In the genomic region with DNA sequence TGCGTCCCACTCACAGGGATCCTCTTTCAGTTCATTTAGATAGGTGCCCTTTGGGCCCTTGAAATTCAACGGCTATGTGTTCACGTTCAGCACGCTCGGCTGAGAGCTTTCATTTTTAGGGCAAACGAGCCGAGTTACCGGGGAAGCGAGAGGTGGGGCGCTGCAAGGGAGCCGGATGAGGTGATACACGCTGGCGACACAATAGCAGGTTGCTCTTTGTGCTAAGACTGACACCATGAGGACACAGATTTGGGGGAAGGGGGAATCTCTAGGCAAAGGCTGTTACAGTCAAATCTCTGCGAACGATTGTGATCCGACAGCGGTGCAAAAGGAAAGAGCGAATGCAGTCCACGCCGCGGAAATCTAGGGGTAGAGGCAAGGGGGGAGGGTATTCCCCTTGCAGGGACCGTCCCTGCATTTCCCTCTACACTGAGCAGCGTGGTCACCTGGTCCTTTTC, we compare ENCODE assay signal across 8 cellular contexts. TPM values are rescaled to one million over a fixed set of nuclear protein-coding genes. Genes with fewer than 3 reads are reported as not detected.
DNase-seq lines count a peak whose midpoint lies in the region.

No MANE protein-coding gene starts in this region.

- H3K27me3 ChIP-seq in GM23248 (replicated peaks; ENCODE audit: insufficient read depth) (no peaks in the 10 kb centered on the region), iPS-18a (ENCODE audit: control insufficient read depth, insufficient read depth, low read length) (peaks cover 9% of the 10 kb centered on the region)

- in situ Hi-C loops in GM23248 (cut with MboI): no loop called here

- H3K27ac Mint-ChIP-seq in activated naive CD8-positive, alpha-beta T cell treated with anti-CD3 and anti-CD28 coated beads for 36 hours: peak overlapping the region; percentile 92

- no peaks in the 10 kb centered on the region for H3K9me3 Mint-ChIP-seq in activated naive CD8-positive, alpha-beta T cell treated with anti-CD3 and anti-CD28 coated beads for 36 hours

- 1 to 2% methylated on average over 23 of the region's 23 CpGs for WGBS in GM23248 (ENCODE audit: low coverage in 1 of 2, low lambda C conversion rate in 2 of 2, missing lambda C conversion rate in 2 of 2), 2 experiments

- peaks cover 43% of the 10 kb centered on the region for H3F3A ChIP-seq in GM23248 (ENCODE audit: insufficient read depth)

- H2AFZ ChIP-seq in GM23248: peak overlapping the region; percentile 88

- peaks cover 32% of the 10 kb centered on the region for H3K4me1 Mint-ChIP-seq in activated naive CD8-positive, alpha-beta T cell treated with anti-CD3 and anti-CD28 coated beads for 36 hours

- H3K4me3 ChIP-seq in GM23248: peak overlapping the region; percentile 98
- peak overlapping the region; percentile 75 for H3K4me3 ChIP-seq in iPS-18a (ENCODE audit: low read length)

- peak overlapping the region; percentile 93 for H3K27ac ChIP-seq in GM23248
- peak overlapping the region; percentile 58 for H3K27ac ChIP-seq in iPS-18a (ENCODE audit: low read length)

- peak overlapping the region; percentile 88 for H3K4me3 Mint-ChIP-seq in activated naive CD8-positive, alpha-beta T cell treated with anti-CD3 and anti-CD28 coated beads for 36 hours

- H3K36me3 Mint-ChIP-seq in activated naive CD8-positive, alpha-beta T cell treated with anti-CD3 and anti-CD28 coated beads for 36 hours: peaks cover 21% of the 10 kb centered on the region

- no peaks in the 10 kb centered on the region for H3K9me2 ChIP-seq in GM23248 (ENCODE audit: insufficient read depth)

- peak overlapping the region; percentile 94 for H3K9ac ChIP-seq in GM23248
- H3K9ac ChIP-seq in iPS-18a (ENCODE audit: low read length): peak overlapping the region; percentile 80

- H3K27me3 Mint-ChIP-seq in activated naive CD8-positive, alpha-beta T cell treated with anti-CD3 and anti-CD28 coated beads for 36 hours: no peaks in the 10 kb centered on the region

- peaks cover 37% of the 10 kb centered on the region for H3K79me2 ChIP-seq in GM23248 (ENCODE audit: insufficient read depth)

- peak overlapping the region; percentile 94 for H3K4me2 ChIP-seq in GM23248 (ENCODE audit: unreplicated experiment)

- DNase-seq in NCI-H345 (lab: John Stamatoyannopoulos, UW) (peak; percentile 66), NCI-H345 treated with DMSO at 0.1 percent for 48 hours (lab: John Stamatoyannopoulos, UW; ENCODE audit: unreplicated experiment) (no peak), GM23248 (peak; percentile 77), NCI-H146 treated with DMSO at 0.1 percent for 48 hours (lab: John Stamatoyannopoulos, UW; ENCODE audit: unreplicated experiment) (peak; percentile 46), NCI-H2029 treated with DMSO at 0.1 percent for 48 hours (lab: John Stamatoyannopoulos, UW) (no peak)
- no peak for DNase-seq in activated naive CD8-positive, alpha-beta T cell treated with anti-CD3 and anti-CD28 coated beads for 36 hours
- peak; percentile 29 to 48 for DNase-seq in stimulated activated CD8-positive, alpha-beta memory T cell treated with anti-CD3 and anti-CD28 coated beads, Interleukin-7, amount 100 ng/mL, for 48 hours (ENCODE audit: extremely low read depth in 1 of 2, low read depth in 1 of 2)

- 0 out of 2 replicates have a peak, but pooled peaks cover 4% of the 10 kb centered on the region for H3K4me1 ChIP-seq in GM23248 (ENCODE audit: insufficient read depth)
- H3K4me1 ChIP-seq in iPS-18a (ENCODE audit: control insufficient read depth, low read depth, low read length): peaks cover 20% of the 10 kb centered on the region

- peaks cover 6% of the 10 kb centered on the region; the same call in 1 of the 2 replicates for H4K20me1 ChIP-seq in GM23248 (ENCODE audit: insufficient read depth)

- H3K9me3 ChIP-seq in GM23248 (ENCODE audit: low read depth): no peaks in the 10 kb centered on the region
- no peaks in the 10 kb centered on the region for H3K9me3 ChIP-seq in iPS-18a (ENCODE audit: control insufficient read depth, low read depth, low read length)

- no peaks in the 10 kb centered on the region for H3K36me3 ChIP-seq in GM23248 (ENCODE audit: low read depth)
- no peaks in the 10 kb centered on the region for H3K36me3 ChIP-seq in iPS-18a (ENCODE audit: control insufficient read depth, low read depth, low read length)

RNA-seq across cellular contexts. Expression of gene KLLN, which starts 0.7 kb away (rescaled TPM):
- total RNA-seq in GM23248 (2014; rRNA removed; shearing (Covaris generic)): 1.1 TPM in 1 of 2 replicates, not detected in the other
- polyA plus RNA-seq in GM23248 (2016; fragmentation: Nextera tagmentation; extraction: Ambion mirVana): 0.39 and 0.56 TPM in 2 replicates
- total RNA-seq in activated naive CD8-positive, alpha-beta T cell treated with anti-CD3 and anti-CD28 coated beads for 36 hours: under 1 TPM; 0.58 to 0.64 TPM

RNA-seq across cellular contexts. Expression of gene PTEN, which starts 0.8 kb away (rescaled TPM):
- total RNA-seq in GM23248 (2014; rRNA removed; shearing (Covaris generic)): 79.4 and 93.9 TPM in 2 replicates
- polyA plus RNA-seq in GM23248 (2016; fragmentation: Nextera tagmentation; extraction: Ambion mirVana): 34.9 and 35.5 TPM in 2 replicates
- 10 to 100 TPM; 44.5 to 50.8 TPM for total RNA-seq in activated naive CD8-positive, alpha-beta T cell treated with anti-CD3 and anti-CD28 coated beads for 36 hours

RNA-seq across cellular contexts. Expression of gene ATAD1, which starts 44.6 kb away (rescaled TPM):
- total RNA-seq in GM23248 (2014; rRNA removed; shearing (Covaris generic)): 43.9 and 66.8 TPM in 2 replicates
- 52.4 and 52.8 TPM in 2 replicates for polyA plus RNA-seq in GM23248 (2016; fragmentation: Nextera tagmentation; extraction: Ambion mirVana)
- total RNA-seq in activated naive CD8-positive, alpha-beta T cell treated with anti-CD3 and anti-CD28 coated beads for 36 hours: 10 to 100 TPM; 49.2 to 49.6 TPM

Comparison
In these comparisons a context has a peak if more than half of its experiments do, and no peak if none do; other contexts are left out.
1. DNase-seq: peak in NCI-H345 (single experiment), GM23248 (single experiment), NCI-H146 treated with DMSO at 0.1 percent for 48 hours (single experiment) and stimulated activated CD8-positive, alpha-beta memory T cell treated with anti-CD3 and anti-CD28 coated beads, Interleukin-7, amount 100 ng/mL, for 48 hours (2 of 2); none in NCI-H345 treated with DMSO at 0.1 percent for 48 hours (single experiment), activated naive CD8-positive, alpha-beta T cell treated with anti-CD3 and anti-CD28 coated beads for 36 hours (single experiment) and NCI-H2029 treated with DMSO at 0.1 percent for 48 hours (single experiment).